ENCODE assay signal across 1 cellular context in genomic region chr1:18900303-18900841, GRCh38.
TF ChIP-seq lines count a peak whose summit lies in the region.

No MANE protein-coding gene starts in this region.

TF ChIP-seq in HepG2, 621 proteins besides CTCF, POLR2A, EP300 and RAD21 (continues in another document):
- TF ChIP-seq POLR2G (IDR thresholded peaks at IDR 0.05; ENCODE audit: low read depth, low read length): 0 out of 2 replicates have a peak, but pooled peaks have one; percentile 38
- peak; percentile 53; the same call in 1 of the 2 replicates for TF ChIP-seq GABPB1 (CRISPR knock-in tag; IDR thresholded peaks at IDR 0.05)
- TF ChIP-seq ZNF281 (CRISPR knock-in tag; IDR thresholded peaks at IDR 0.05; ENCODE audit: borderline replicate concordance): peak; percentile 63; the same call in 1 of the 2 replicates
- TF ChIP-seq CEBPZ (IDR thresholded peaks at IDR 0.05; ENCODE audit: low read length): no peak
- peak; percentile 83 for TF ChIP-seq HIVEP1 (CRISPR knock-in tag; IDR thresholded peaks at IDR 0.05)
- no peak for TF ChIP-seq HNRNPLL (IDR thresholded peaks at IDR 0.05; ENCODE audit: low read depth, low read length, poor library complexity, severe bottlenecking)
- no peak for TF ChIP-seq GABPA (IDR thresholded peaks at IDR 0.05; ENCODE audit: low read depth, low read length)
- peak; percentile 73 for TF ChIP-seq GABPA (CRISPR knock-in tag; IDR thresholded peaks at IDR 0.05; ENCODE audit: low read depth)
- TF ChIP-seq TARDBP (CRISPR knock-in tag; IDR thresholded peaks at IDR 0.05): peak; percentile 90
- TF ChIP-seq ZNF574 (CRISPR knock-in tag; IDR thresholded peaks at IDR 0.05): peak; percentile 64
- TF ChIP-seq STAG1 (CRISPR knock-in tag; IDR thresholded peaks at IDR 0.05): 0 out of 2 replicates have a peak, but pooled peaks have one; percentile 1
- TF ChIP-seq WIZ (CRISPR knock-in tag; IDR thresholded peaks at IDR 0.05): no peak
- TF ChIP-seq STAT6 (CRISPR knock-in tag; IDR thresholded peaks at IDR 0.05; ENCODE audit: borderline replicate concordance): 0 out of 2 replicates have a peak, but pooled peaks have one; percentile 38
- 0 out of 2 replicates have a peak, but pooled peaks have one; percentile 24 for TF ChIP-seq ZFP37 (CRISPR knock-in tag; IDR thresholded peaks at IDR 0.05; ENCODE audit: borderline replicate concordance)
- TF ChIP-seq ZNF34 (CRISPR knock-in tag; IDR thresholded peaks at IDR 0.05; ENCODE audit: borderline replicate concordance): 0 out of 2 replicates have a peak, but pooled peaks have one; percentile 54
- peak in 1 of 2 experiments; percentile 24; a peak in 1 of 4 replicates for TF ChIP-seq HMGXB4 (CRISPR knock-in tag; IDR thresholded peaks at IDR 0.05; ENCODE audit: borderline replicate concordance in 1 of 2, low read depth in 1 of 2)
- peak; percentile 62; the same call in 1 of the 2 replicates for TF ChIP-seq ZNF792 (CRISPR knock-in tag; IDR thresholded peaks at IDR 0.05)
- no peak for TF ChIP-seq EHMT2 (IDR thresholded peaks at IDR 0.05; ENCODE audit: borderline replicate concordance, low read depth, low read length)
- peak; percentile 56 for TF ChIP-seq ESRRA (CRISPR knock-in tag; IDR thresholded peaks at IDR 0.05; ENCODE audit: low read depth)
- TF ChIP-seq DRAP1 (CRISPR knock-in tag; IDR thresholded peaks at IDR 0.05): peak; percentile 69
- peak; percentile 92 for TF ChIP-seq NCOA2 (CRISPR knock-in tag; IDR thresholded peaks at IDR 0.05)
- TF ChIP-seq ARID5B (CRISPR knock-in tag; IDR thresholded peaks at IDR 0.05): peak; percentile 93
- 0 out of 2 replicates have a peak, but pooled peaks have one; percentile 78 for TF ChIP-seq ZNF614 (CRISPR knock-in tag; IDR thresholded peaks at IDR 0.05; ENCODE audit: borderline replicate concordance)
- TF ChIP-seq HMGXB3 (CRISPR knock-in tag; IDR thresholded peaks at IDR 0.05; ENCODE audit: borderline replicate concordance): peak; percentile 51; the same call in 1 of the 2 replicates
- TF ChIP-seq ZNF121 (CRISPR knock-in tag; IDR thresholded peaks at IDR 0.05): 0 out of 2 replicates have a peak, but pooled peaks have one; percentile 21
- TF ChIP-seq THAP7 (CRISPR knock-in tag; IDR thresholded peaks at IDR 0.05): no peak
- TF ChIP-seq ZNF10 (CRISPR knock-in tag; IDR thresholded peaks at IDR 0.05; ENCODE audit: borderline replicate concordance, low read depth): no peak
